7 cellular contexts compared by ENCODE assay signal in genomic region chr2:24365051-24365450, GRCh38. TPM values are rescaled to one million over a fixed set of nuclear protein-coding genes. Genes with fewer than 3 reads are reported as not detected.
A peak's percentile ranks its signal among the peaks of the same experiment; 100 is the strongest.
DNase-seq lines count a peak whose midpoint lies in the region; ATAC-seq and TF ChIP-seq lines count a peak whose summit lies in the region.

No MANE protein-coding gene starts in this region.

- H3K4me3 ChIP-seq in adrenal gland (no peak overlapping the region), upper lobe of right lung (no peak overlapping the region)

- DNase-seq in KBM-7: peak; percentile 39
- DNase-seq in adrenal gland: peak; percentile 52 to 85 (median 72)
- DNase-seq in left lobe of liver (ENCODE audit: low spot score): peak; percentile 60
- peak; percentile 94 for DNase-seq in upper lobe of right lung
- DNase-seq in GM19238 (ENCODE audit: insufficient read length, low spot score): no peak

- in situ Hi-C loops in KBM-7 (cut with MboI; ENCODE audit: low pct_unique_long_range_greater_than_20kb, low sequenced_read_pairs): no loop called here

- ATAC-seq in left lobe of liver: peak; percentile 7
- ATAC-seq in upper lobe of right lung: peak; percentile 89
- no peak for ATAC-seq in GM19023 (IDR thresholded peaks at IDR 0.05; ENCODE audit: unreplicated experiment)
- no peak for ATAC-seq in HG02981 (IDR thresholded peaks at IDR 0.05; ENCODE audit: unreplicated experiment)

- intact Hi-C loops in adrenal gland (cut with DNase I): no loop called here
- intact Hi-C loops in upper lobe of right lung (cut with DNase I): no loop called here

- H3K27ac ChIP-seq in adrenal gland (peak overlapping the region in 3 of 5 donors; percentile 5 to 45 (median 10)), upper lobe of right lung (peak overlapping the region; percentile 44)

- H3K27me3 ChIP-seq in adrenal gland (no peaks in the 10 kb centered on the region), upper lobe of right lung (no peaks in the 10 kb centered on the region)

- peaks cover 0 to 13% of the 10 kb centered on the region in 2 donors for H3K4me1 ChIP-seq in adrenal gland (replicated peaks in 1 of 2)
- H3K4me1 ChIP-seq in upper lobe of right lung: peaks cover 19% of the 10 kb centered on the region

- H3K36me3 ChIP-seq in adrenal gland (replicated peaks in 1 of 2) (no peaks in the 10 kb centered on the region), upper lobe of right lung (no peaks in the 10 kb centered on the region)

- TF ChIP-seq POLR2A in adrenal gland (IDR thresholded peaks at IDR 0.05): no peak

- TF ChIP-seq CTCF in adrenal gland (IDR thresholded peaks at IDR 0.05): no peak
- no peak for TF ChIP-seq CTCF in upper lobe of right lung (IDR thresholded peaks at IDR 0.05)

- H3K9me3 ChIP-seq in adrenal gland (replicated peaks in 1 of 3) (no peaks in the 10 kb centered on the region), upper lobe of right lung (no peaks in the 10 kb centered on the region)

- WGBS in adrenal gland, 4 donors: 38 to 51% (median 43%) methylated on average over 7 of the region's 7 CpGs

RNA-seq across cellular contexts. Expression of gene ITSN2, which starts 4.7 kb away (rescaled TPM):
- total RNA-seq in adrenal gland (100 to 1,000 TPM in 1 of 8 donors, 10 to 100 TPM in 7; 36.6 to 108 (median 63.1) TPM), left lobe of liver (21.7 TPM), upper lobe of right lung (104 TPM)
- 10 to 100 TPM; 39.2 to 63.2 (median 39.3) TPM for polyA plus RNA-seq in adrenal gland

Comparison
In these comparisons a context has a peak if more than half of its experiments do, and no peak if none do; other contexts are left out.
1. ATAC-seq: peak in left lobe of liver (single experiment) and upper lobe of right lung (single experiment); none in GM19023 (single experiment) and HG02981 (single experiment).